Comparison of ENCODE assay signal across 12 cellular contexts in the genomic region with DNA sequence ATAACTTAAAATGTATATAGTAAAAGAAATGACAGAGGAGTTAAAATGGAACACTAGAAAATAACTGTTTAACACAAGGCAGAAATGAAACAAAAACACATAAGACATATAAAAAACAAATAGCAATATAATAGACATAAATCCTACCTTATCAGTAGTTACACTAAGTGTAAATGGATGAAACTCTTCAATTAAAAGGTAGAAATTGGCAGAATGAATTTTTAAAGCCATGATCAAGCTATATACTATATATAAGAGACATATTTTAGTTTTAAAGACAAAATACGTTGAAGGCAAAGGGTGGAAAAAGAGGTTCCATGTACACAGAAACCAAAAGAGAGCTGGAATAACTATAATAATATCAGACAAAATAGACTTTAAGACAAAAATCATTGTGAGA. TPM values are rescaled to one million over a fixed set of nuclear protein-coding genes. Genes with fewer than 3 reads are reported as not detected.
"Had no signal": no experiment of that assay in that cellular context is flagged by ENCODE, and none has a peak within 500 bp of the region (broad histone marks: within the 10 kb centered on the region; RNA-seq: fewer than 3 reads in every experiment).

No MANE protein-coding gene starts in this region.

- H3K27ac ChIP-seq: GM23248 had no signal

- H2AFZ ChIP-seq: GM23248, GM23338 had no signal

- ATAC-seq: GM23338, HCT116 had no signal

- DNase-seq: GM23248, GOT3, H7, H9, HCEC 1CT, HFFc6 had no signal

- H3K4me3 ChIP-seq: GM23248, GM23338, HAP-1 had no signal

- H3K9ac ChIP-seq: GM23248 had no signal

- H3K4me1 ChIP-seq: HAP-1 had no signal

- H3K36me3 ChIP-seq: HAP-1 had no signal

- FAIRE-seq: H1, H54 had no signal

- H3K4me2 ChIP-seq: GM23338 had no signal

RNA-seq across cellular contexts. Expression of a gene that starts 4.9 kb away (rescaled TPM):
- total RNA-seq: GM23248, GM23338, H4 had no signal
- polyA plus RNA-seq: GM23248, GM23338 had no signal
